ENCODE assay signal across 8 cellular contexts in the genomic region with DNA sequence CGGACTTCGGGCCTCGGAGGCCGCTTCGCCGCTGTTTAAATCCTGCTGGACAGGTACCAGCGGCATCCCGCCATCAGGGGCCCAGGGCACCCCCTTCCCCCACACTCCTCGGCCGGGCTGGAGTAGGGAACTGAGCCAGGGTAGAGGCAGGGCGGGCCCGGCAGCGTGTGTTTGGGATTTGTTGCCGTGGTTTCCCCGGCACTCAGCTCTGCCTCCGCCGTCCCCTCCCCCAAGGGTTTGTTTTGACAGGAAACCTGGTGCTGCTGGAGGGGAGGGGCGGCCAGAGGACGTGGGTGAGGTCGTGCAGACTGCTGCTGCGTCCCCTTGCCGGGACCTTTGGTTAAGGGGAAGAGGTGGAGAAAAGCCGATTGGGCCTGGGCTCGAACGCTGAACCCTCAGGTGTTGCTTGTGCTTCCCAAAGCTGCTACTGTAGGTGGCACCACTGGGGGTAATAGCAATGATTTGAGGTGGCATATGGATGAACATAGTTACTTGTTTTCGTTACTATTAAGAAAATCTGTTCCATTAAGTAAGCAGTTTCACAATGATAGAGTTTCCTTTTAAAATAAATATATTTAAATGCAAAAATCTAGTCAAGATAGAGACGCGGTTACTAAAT. TPM values are rescaled to one million over a fixed set of nuclear protein-coding genes. Genes with fewer than 3 reads are reported as not detected.
DNase-seq lines count a peak whose midpoint lies in the region; ATAC-seq and TF ChIP-seq lines count a peak whose summit lies in the region.

No MANE protein-coding gene starts in this region.

- H3F3A ChIP-seq in DOHH2 (ENCODE audit: control insufficient read depth, insufficient read depth) = no peaks in the 10 kb centered on the region

- H3K36me3 ChIP-seq in DOHH2 (ENCODE audit: control insufficient read depth, low read length) (no peaks in the 10 kb centered on the region), endocrine pancreas (ENCODE audit: control insufficient read depth, insufficient read depth, low read length) (no peaks in the 10 kb centered on the region)

- peak overlapping the region; percentile 84 for H3K4me3 ChIP-seq in DOHH2 (ENCODE audit: low read length)
- H3K4me3 ChIP-seq in endocrine pancreas (ENCODE audit: control insufficient read depth, insufficient read depth, low read length) = peak overlapping the region; percentile 71

- TF ChIP-seq CTCF in DOHH2 (IDR thresholded peaks at IDR 0.05; ENCODE audit: low read depth, low read length, poor library complexity, severe bottlenecking) = no peak

- no peak overlapping the region for H3K27ac ChIP-seq in DOHH2 (ENCODE audit: low read depth, low read length)

- peaks cover 21% of the 10 kb centered on the region for H3K4me1 ChIP-seq in DOHH2 (ENCODE audit: control insufficient read depth, low read length)
- H3K4me1 ChIP-seq in endocrine pancreas (ENCODE audit: control insufficient read depth, insufficient read depth, low read length) = peaks cover 5% of the 10 kb centered on the region

- DNase-seq in NK-92 treated with Interleukin-12 subunit alpha and Interleukin-12 subunit beta, amount 100 ng/mL, for 24 hours (lab: John Stamatoyannopoulos, UW) = peak; percentile 24
- peak; percentile 36 for DNase-seq in activated CD8-positive, alpha-beta memory T cell treated with anti-CD3 and anti-CD28 coated beads, Interleukin-2, amount 50 U/mL, for 24 hours (ENCODE audit: extremely low read depth)
- peak; percentile 95 for DNase-seq in mesenteric fat pad (ENCODE audit: low spot score)
- peak; percentile 71 for DNase-seq in stimulated activated CD8-positive, alpha-beta memory T cell treated with anti-CD3 and anti-CD28 coated beads, Interleukin-15, amount 100 ng/mL, for 1 hour (ENCODE audit: low read depth)

- no peaks in the 10 kb centered on the region for H3K9me2 ChIP-seq in DOHH2 (replicated peaks; ENCODE audit: control insufficient read depth, low read length)

- H3K79me2 ChIP-seq in DOHH2 (ENCODE audit: control insufficient read depth, low read length) = no peaks in the 10 kb centered on the region

- peak overlapping the region; percentile 80 for H3K4me2 ChIP-seq in DOHH2 (ENCODE audit: low read length)

- H3K9ac ChIP-seq in endocrine pancreas (ENCODE audit: control insufficient read depth, insufficient read depth, low read length) = peak overlapping the region; percentile 98

- H3K9me3 ChIP-seq in DOHH2 (ENCODE audit: control insufficient read depth, insufficient read depth, low read length) (no peaks in the 10 kb centered on the region), endocrine pancreas (ENCODE audit: control insufficient read depth, low read length) (no peaks in the 10 kb centered on the region)

- ATAC-seq in HG02981 (IDR thresholded peaks at IDR 0.05; ENCODE audit: unreplicated experiment) = peak; percentile 40
- ATAC-seq in HG03469 (IDR thresholded peaks at IDR 0.05; ENCODE audit: unreplicated experiment) = no peak

- H4K20me1 ChIP-seq in DOHH2 (ENCODE audit: control insufficient read depth, insufficient read depth, low read depth, low read length) = no peaks in the 10 kb centered on the region

- no peaks in the 10 kb centered on the region for H3K27me3 ChIP-seq in DOHH2 (ENCODE audit: control insufficient read depth, low read length)
- no peaks in the 10 kb centered on the region for H3K27me3 ChIP-seq in endocrine pancreas (ENCODE audit: control insufficient read depth, insufficient read depth, low read length)

RNA-seq across cellular contexts. Expression of a gene that starts 0.8 kb away (rescaled TPM):
- total RNA-seq in mesenteric fat pad = 19.4 TPM

RNA-seq across cellular contexts. Expression of a gene that starts 54.2 kb away (rescaled TPM):
- 11.8 TPM for total RNA-seq in mesenteric fat pad

RNA-seq across cellular contexts. Expression of a gene that starts 55.5 kb away (rescaled TPM):
- total RNA-seq in mesenteric fat pad = 46.0 TPM

Comparison
In these comparisons a context has a peak if more than half of its experiments do, and no peak if none do; other contexts are left out.
1. DNase-seq: peak in every context shown above with its lines; median percentile 95 in mesenteric fat pad; 71 in stimulated activated CD8-positive, alpha-beta memory T cell treated with anti-CD3 and anti-CD28 coated beads, Interleukin-15, amount 100 ng/mL, for 1 hour; 36 in activated CD8-positive, alpha-beta memory T cell treated with anti-CD3 and anti-CD28 coated beads, Interleukin-2, amount 50 U/mL, for 24 hours; 24 in NK-92 treated with Interleukin-12 subunit alpha and Interleukin-12 subunit beta, amount 100 ng/mL, for 24 hours.